9 cellular contexts compared by ENCODE assay signal in the genomic region with DNA sequence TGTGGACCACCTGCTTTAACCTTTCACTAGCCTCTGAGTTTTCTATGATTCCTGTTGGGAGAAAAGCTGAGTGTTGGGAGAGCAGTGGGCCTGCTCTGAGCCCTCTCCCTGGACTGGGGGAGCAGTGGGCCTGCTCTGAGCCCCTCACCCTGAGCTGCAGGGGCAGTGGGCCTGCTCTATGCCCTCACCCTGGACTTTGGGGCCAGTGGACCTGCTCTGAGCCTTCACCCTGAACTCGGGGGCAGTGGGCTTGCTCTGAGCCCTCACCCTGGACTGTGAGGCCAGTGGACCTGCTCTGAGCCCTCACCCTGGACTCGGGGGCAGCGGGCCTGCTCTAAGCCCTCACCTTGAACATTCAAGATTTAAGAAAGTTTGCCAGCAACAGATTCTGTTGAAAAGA.
"Had no signal": no experiment of that assay in that cellular context is flagged by ENCODE, and none has a peak within 500 bp of the region (broad histone marks: within the 10 kb centered on the region; RNA-seq: fewer than 3 reads in every experiment).

No MANE protein-coding gene starts in this region.

- FAIRE-seq: H1, H54, HTR-8/SVneo had no signal

- H3K4me1 ChIP-seq: HAP-1 had no signal

- H3K36me3 ChIP-seq: HAP-1 had no signal

- DNase-seq: HFFc6, Kasumi-1, KG1 had no signal

- H3K9me3 ChIP-seq: HAP-1 had no signal

- H2AFZ ChIP-seq: GM23338 had no signal

- H3K4me2 ChIP-seq: GM23338 had no signal

- ATAC-seq: GM23338, HCT116 had no signal

- H3K4me3 ChIP-seq: GM23338, HAP-1 had no signal
